Comparison of ENCODE assay signal across 8 cellular contexts in the genomic region with DNA sequence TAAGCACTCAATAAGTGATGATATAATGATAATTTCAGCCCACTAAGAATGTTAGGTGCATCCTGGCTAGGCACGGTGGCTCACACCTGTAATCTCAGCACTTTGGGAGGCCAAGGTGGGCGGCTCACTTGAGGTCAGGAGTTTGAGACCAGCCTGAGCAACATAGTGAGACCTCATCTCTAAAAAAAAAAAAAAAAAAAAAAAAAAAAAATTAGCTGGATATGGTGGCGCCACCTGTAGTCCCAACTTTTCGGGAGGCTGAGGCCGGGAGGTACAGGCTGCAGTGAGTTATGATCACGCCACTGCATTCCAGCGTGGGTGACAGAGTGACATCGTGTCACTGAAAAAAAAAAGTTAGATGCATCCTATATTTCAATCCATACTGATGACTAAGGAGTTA. TPM values are rescaled to one million over a fixed set of nuclear protein-coding genes. Genes with fewer than 3 reads are reported as not detected.
DNase-seq lines count a peak whose midpoint lies in the region; ATAC-seq, FAIRE-seq and TF ChIP-seq lines count a peak whose summit lies in the region.
"Not testable (repeated sequence)": the region's sequence is repeated elsewhere in the genome, so short reads cannot be mapped to it uniquely, and the experiment has no call there.

No MANE protein-coding gene starts in this region.

- not testable (repeated sequence) for H3K36me3 ChIP-seq in HEK293 (ENCODE audit: control insufficient read depth in 2 of 2, insufficient read depth in 1 of 2, low read length in 2 of 2); K562 (ENCODE audit: control insufficient read depth, insufficient read depth, low read length); endodermal cell (ENCODE audit: control insufficient read depth, insufficient read depth, low read length); tibial artery

- POLR2A ChIA-PET in HEK293 (lab: Yijun Ruan, JAX); activated CD4-positive, alpha-beta T cell treated with anti-CD3 and anti-CD28 coated beads for 36 hours (lab: Charles Lee); K562 (lab: Yijun Ruan, JAX): not testable (repeated sequence)

- not testable (repeated sequence) for H3K9ac ChIP-seq in K562 (ENCODE audit: insufficient read depth in 1 of 2, low read depth in 2 of 2, low read length in 2 of 2); endodermal cell (ENCODE audit: extremely low read depth, low read length, poor library complexity, severe bottlenecking)

- not testable (repeated sequence) for H2AFZ ChIP-seq in K562 (ENCODE audit: low read depth, low read length)

- H3K9me3 Mint-ChIP-seq in activated CD4-positive, alpha-beta T cell treated with anti-CD3 and anti-CD28 coated beads for 36 hours (ENCODE audit: low read depth); endodermal cell; osteocyte (ENCODE audit: unreplicated experiment): not testable (repeated sequence)

- 16% methylated on average over 8 of the region's 8 CpGs for WGBS in K562 (ENCODE audit: insufficient coverage, low coverage, missing lambda C conversion rate)
- 78 to 83% methylated on average over 1 to 8 of the region's 8 CpGs for WGBS in endodermal cell (ENCODE audit: insufficient coverage in 1 of 2, insufficient read length in 1 of 2), 2 experiments

- not testable (repeated sequence) for FAIRE-seq in K562 (lab: Jason Lieb, UNC)

- H3K27me3 Mint-ChIP-seq in activated CD4-positive, alpha-beta T cell treated with anti-CD3 and anti-CD28 coated beads for 36 hours; osteocyte (ENCODE audit: unreplicated experiment): not testable (repeated sequence)
- H3K27me3 Mint-ChIP-seq in endodermal cell (ENCODE audit: insufficient read depth) = peaks cover 10% of the 10 kb centered on the region

- TF ChIP-seq POLR2A in K562 (conservative IDR thresholded peaks at IDR 0.05) = not testable (repeated sequence)

- DNase-seq in AG09309 (ENCODE audit: low read depth); fibroblast of the aortic adventitia (ENCODE audit: low read depth); osteocyte (ENCODE audit: extremely low spot score, unreplicated experiment); tibial artery: not testable (repeated sequence)
- peak; percentile 18 for DNase-seq in activated CD4-positive, alpha-beta T cell treated with anti-CD3 and anti-CD28 coated beads for 36 hours
- peak in 1 of 4 experiments; percentile 39 for DNase-seq in K562 (ENCODE audit: extremely low read depth in 1 of 4, low spot score in 3 of 4)
- DNase-seq in endodermal cell = peak; percentile 62

- not testable (repeated sequence) for TF ChIP-seq RAD21 in K562 (CRISPR knock-in tag; conservative IDR thresholded peaks at IDR 0.05 in 1 of 2, IDR thresholded peaks at IDR 0.05 in 1 of 2)

- TF ChIP-seq EP300 in K562 (IDR thresholded peaks at IDR 0.05; ENCODE audit: low read length) = not testable (repeated sequence)

- intact Hi-C loops in activated CD4-positive, alpha-beta T cell treated with anti-CD3 and anti-CD28 coated beads for 36 hours (cut with DNase I, micrococcal nuclease); K562 (cut with micrococcal nuclease); tibial artery (cut with DNase I; ENCODE audit: low total_unique reads): not testable (repeated sequence)

- not testable (repeated sequence) for H3K27ac Mint-ChIP-seq in activated CD4-positive, alpha-beta T cell treated with anti-CD3 and anti-CD28 coated beads for 36 hours; endodermal cell; osteocyte (ENCODE audit: unreplicated experiment)

- not testable (repeated sequence) for H3K9me1 ChIP-seq in K562 (ENCODE audit: control insufficient read depth, insufficient read depth, low read length)

- not testable (repeated sequence) for H3K4me2 ChIP-seq in K562 (ENCODE audit: insufficient read depth, low read length)

- H3K79me2 ChIP-seq in K562 (ENCODE audit: control insufficient read depth, insufficient read depth, low read length) = not testable (repeated sequence)

- H3K4me1 ChIP-seq in HEK293 (ENCODE audit: control insufficient read depth, insufficient read depth, low read length); K562 (replicated peaks in 1 of 2; ENCODE audit: control insufficient read depth in 2 of 2, insufficient read depth in 2 of 2, low read length in 2 of 2); endodermal cell (ENCODE audit: control insufficient read depth, insufficient read depth, low read length): not testable (repeated sequence)
- H3K4me1 ChIP-seq in tibial artery = peaks cover 0 to 68% (median 39%) of the 10 kb centered on the region in 4 donors

- not testable (repeated sequence) for H3K9me3 ChIP-seq in HEK293 (ENCODE audit: control insufficient read depth, insufficient read depth, low read depth, low read length); K562 (replicated peaks; ENCODE audit: control insufficient read depth, insufficient read depth, low read depth, low read length); endodermal cell (ENCODE audit: control insufficient read depth, low read length); tibial artery

- H3K4me1 Mint-ChIP-seq in activated CD4-positive, alpha-beta T cell treated with anti-CD3 and anti-CD28 coated beads for 36 hours; endodermal cell; osteocyte (ENCODE audit: unreplicated experiment): not testable (repeated sequence)

- not testable (repeated sequence) for H3K36me3 Mint-ChIP-seq in activated CD4-positive, alpha-beta T cell treated with anti-CD3 and anti-CD28 coated beads for 36 hours (ENCODE audit: low read depth); endodermal cell (ENCODE audit: low read depth); osteocyte (ENCODE audit: unreplicated experiment)

- not testable (repeated sequence) for H4K20me1 ChIP-seq in K562 (replicated peaks; ENCODE audit: control insufficient read depth, insufficient read depth, low read length)

- ATAC-seq in activated CD4-positive, alpha-beta T cell treated with anti-CD3 and anti-CD28 coated beads for 36 hours = not testable (repeated sequence)
- ATAC-seq in K562 = peak; percentile 72

- not testable (repeated sequence) for BruUV-seq in K562 (replicated peaks; lab: Mats Ljungman, UMichigan)

- CTCF ChIA-PET in HEK293 (lab: Yijun Ruan, JAX) = interaction anchor here (0.7 to 0.8 kb wide), 2 partner anchors 203 to 314 kb away, joined by 3 read pairs; no protein-coding TSS in a partner anchor
- CTCF ChIA-PET in activated CD4-positive, alpha-beta T cell treated with anti-CD3 and anti-CD28 coated beads for 36 hours (lab: Charles Lee); K562 (lab: Yijun Ruan, JAX; ENCODE audit: low intra/inter-chr PET ratio): not testable (repeated sequence)

- TF ChIP-seq CTCF in AG09309 (IDR thresholded peaks at IDR 0.05; ENCODE audit: control insufficient read depth, insufficient read depth, low read depth, low read length, missing control alignments) = peak; percentile 28
- not testable (repeated sequence) for TF ChIP-seq CTCF in HEK293 (tag by site-specific recombination; IDR thresholded peaks at IDR 0.05); tibial artery (IDR thresholded peaks at IDR 0.05)
- peak; percentile 15 to 36 (median 26); a peak in 3 of 6 replicates for TF ChIP-seq CTCF in K562 (IDR thresholded peaks at IDR 0.05 in 2 of 3, conservative IDR thresholded peaks at IDR 0.05 in 1 of 3; ENCODE audit: insufficient read depth in 2 of 3, low read depth in 1 of 3, low read length in 3 of 3)
- TF ChIP-seq CTCF in endodermal cell (conservative IDR thresholded peaks at IDR 0.05) = peak; percentile 66
- TF ChIP-seq CTCF in fibroblast of the aortic adventitia (IDR thresholded peaks at IDR 0.05; ENCODE audit: insufficient read depth, low read length) = peak; percentile 14
- TF ChIP-seq CTCF in osteocyte (IDR thresholded peaks at IDR 0.05) = peak; percentile 27

- H3K27me3 ChIP-seq in K562 (ENCODE audit: control insufficient read depth in 2 of 2, insufficient read depth in 2 of 2, low read length in 2 of 2); endodermal cell (ENCODE audit: control insufficient read depth, insufficient read depth, low read length, poor library complexity, severe bottlenecking); tibial artery: not testable (repeated sequence)

- H3K27ac ChIP-seq in HEK293 (ENCODE audit: extremely low read depth, low read depth, low read length); K562 (ENCODE audit: extremely low read depth, low read depth, low read length); endodermal cell (ENCODE audit: low read depth, low read length): not testable (repeated sequence)
- peak overlapping the region; percentile 88 to 91 for H3K27ac ChIP-seq in tibial artery

- H3K4me3 Mint-ChIP-seq in activated CD4-positive, alpha-beta T cell treated with anti-CD3 and anti-CD28 coated beads for 36 hours; endodermal cell; osteocyte (ENCODE audit: unreplicated experiment): not testable (repeated sequence)

- in situ Hi-C loops in K562 (cut with MboI) = not testable (repeated sequence)

- H3K4me3 ChIP-seq in AG09309 (ENCODE audit: control insufficient read depth, low read depth, low read length); HEK293 (ENCODE audit: low read depth, low read length); K562; endodermal cell (ENCODE audit: low read length); fibroblast of the aortic adventitia (ENCODE audit: low read depth, low read length); tibial artery: not testable (repeated sequence)

RNA-seq across cellular contexts. Expression of gene IFT81, which starts 6.9 kb away (rescaled TPM):
- total RNA-seq in activated CD4-positive, alpha-beta T cell treated with anti-CD3 and anti-CD28 coated beads for 36 hours = 1 to 10 TPM; 3.5 TPM
- 5.5 and 19.3 TPM in 2 replicates for total RNA-seq in K562 (2011; cell fraction: chromatin; rRNA removed; ENCODE audit: low replicate concordance)
- 2.5 and 4.1 TPM in 2 replicates for total RNA-seq in K562 (2011; cell fraction: nucleolus; rRNA removed)
- 5.0 and 8.4 TPM in 2 replicates for total RNA-seq in K562 (2011; cell fraction: nucleoplasm; rRNA removed)
- total RNA-seq in K562 (2014; rRNA removed) = 6.1 and 7.6 TPM in 2 replicates
- total RNA-seq in K562 (2014; rRNA removed; fragmentation: Illumina TruSeq; extraction: Trizol) = 9.1 and 11.2 TPM in 2 replicates
- total RNA-seq in K562 (2015; rRNA removed; fragmentation: Illumina TruSeq; extraction: Trizol) = 8.7 and 8.9 TPM in 2 replicates
- 6.7 and 7.2 TPM in 2 replicates for total RNA-seq in K562 (2021)
- polyA plus RNA-seq in K562 (2011; rRNA removed) = 6.6 and 9.8 TPM in 2 replicates
- polyA plus RNA-seq in K562 (2011; cell fraction: cytosol; rRNA removed) = 1.4 and 1.7 TPM in 2 replicates
- 5.2 and 7.1 TPM in 2 replicates for polyA plus RNA-seq in K562 (2011; cell fraction: nucleus; rRNA removed)
- 6.8 and 8.2 TPM in 2 replicates for polyA plus RNA-seq in K562 (2012)
- polyA plus RNA-seq in K562 (2014; fragmentation: Illumina TruSeq; extraction: Trizol) = 7.9 and 8.3 TPM in 2 replicates
- 1 to 10 TPM; 2.8 to 5.0 TPM for polyA plus RNA-seq in K562 (2014; fragmentation: Nextera tagmentation; extraction: Ambion mirVana)
- 8.7 and 11.9 TPM in 2 replicates for polyA plus RNA-seq in K562 (2014; rRNA removed)
- polyA minus RNA-seq in K562 (2011; rRNA and poly(A)+ RNA removed) = 5.4 and 7.1 TPM in 2 replicates
- 3.0 and 4.2 TPM in 2 replicates for polyA minus RNA-seq in K562 (2011; cell fraction: cytosol; rRNA and poly(A)+ RNA removed)
- polyA minus RNA-seq in K562 (2011; cell fraction: nucleus; rRNA and poly(A)+ RNA removed) = 3.6 and 7.2 TPM in 2 replicates
- total RNA-seq in endodermal cell = 10 to 100 TPM; 20.2 to 29.6 TPM
- 31.5 TPM for polyA plus RNA-seq in endodermal cell (2013, experiment 1 of 2)
- 36.8 TPM for polyA plus RNA-seq in endodermal cell (2013, experiment 2 of 2)
- total RNA-seq in fibroblast of the aortic adventitia (ENCODE audit: low replicate concordance) = 20.4 and 30.8 TPM in 2 replicates
- total RNA-seq in osteocyte = 13.1 TPM in 2 replicates
